Comparison of ENCODE assay signal across 30 cellular contexts in genomic region chr17:77657821-77658220, GRCh38.
"Had no signal": no experiment of that assay in that cellular context is flagged by ENCODE, and none has a peak within 500 bp of the region (broad histone marks: within the 10 kb centered on the region; RNA-seq: fewer than 3 reads in every experiment).

No MANE protein-coding gene starts in this region.

- H3K27me3 ChIP-seq: ascending aorta, neural progenitor cell had no signal

- H3K27ac ChIP-seq: ascending aorta, brain microvascular endothelial cell, epithelial cell of prostate, esophagus squamous epithelium, left ventricle myocardium inferior, neural progenitor cell, parathyroid adenoma, psoas muscle, sigmoid colon, stomach, suprapubic skin, tibial artery, upper lobe of right lung had no signal

- ATAC-seq: activated CD4-positive, alpha-beta T cell treated with anti-CD3 and anti-CD28 coated beads for 36 hours; activated CD8-positive, alpha-beta T cell treated with anti-CD3 and anti-CD28 coated beads, Interleukin-2, amount 10 ng/mL, durations not matched to agents 7 days and 5 days; activated T-cell treated with anti-CD3 and anti-CD28 coated beads, Interleukin-2, amount 50 U/mL, for 72 hours; natural killer cell; psoas muscle; stimulated activated naive B cell treated with anti-CD40 and anti-IgM and Interleukin-4, amounts not matched to agents 10 μg/mL and 1 μg/mL and 100 μg/mL, for 72 hours; upper lobe of right lung had no signal

- H3K4me3 ChIP-seq: ascending aorta, esophagus squamous epithelium, left ventricle myocardium inferior, lung, neural progenitor cell, psoas muscle, sigmoid colon, smooth muscle cell, stomach, suprapubic skin, tibial artery, upper lobe of right lung had no signal

- DNase-seq: activated CD4-positive, alpha-beta T cell treated with anti-CD3 and anti-CD28 coated beads for 36 hours; activated CD4-positive, CD25-positive, alpha-beta regulatory T cell; activated CD8-positive, alpha-beta T cell treated with anti-CD3 and anti-CD28 coated beads, Interleukin-2, amount 10 ng/mL, durations not matched to agents 7 days and 5 days; activated naive CD4-positive, alpha-beta T cell treated with anti-CD3 and anti-CD28 coated beads, Interleukin-2, amount 10 ng/mL, durations not matched to agents 7 days and 5 days; activated naive CD8-positive, alpha-beta T cell treated with anti-CD3 and anti-CD28 coated beads, Interleukin-2, amount 10 ng/mL, durations not matched to agents 7 days and 5 days; activated T-cell treated with anti-CD3 and anti-CD28 coated beads for 4 hours; activated T-cell treated with anti-CD3 and anti-CD28 coated beads, Interleukin-2, amount 50 U/mL, for 72 hours; brain microvascular endothelial cell; effector CD4-positive, alpha-beta T cell; esophagus squamous epithelium; foreskin melanocyte; left ventricle myocardium inferior; mesendoderm; natural killer cell; psoas muscle; stimulated activated CD4-positive, alpha-beta T cell treated with anti-CD3 and anti-CD28 coated beads, Interleukin-1b, Interleukin-23, amount 100 ng/mL, for 48 hours; stimulated activated CD4-positive, alpha-beta T cell treated with anti-CD3 and anti-CD28 coated beads, Interleukin-4, amount 100 ng/mL, for 4 hours; stimulated activated CD8-positive, alpha-beta memory T cell treated with anti-CD3 and anti-CD28 coated beads, Interleukin-4, amount 100 ng/mL, for 48 hours; stimulated activated naive B cell treated with anti-CD40 and anti-IgM and Interleukin-4, amounts not matched to agents 10 μg/mL and 1 μg/mL and 100 μg/mL, for 72 hours; stomach; tibial artery had no signal
